In genomic region chr1:229086091-229086490, GRCh38 we compare ENCODE assay signal across 1 cellular context.
TF ChIP-seq lines count a peak whose summit lies in the region.

No MANE protein-coding gene starts in this region.

TF ChIP-seq in SK-N-SH, 30 proteins besides CTCF, POLR2A, EP300 and RAD21 (continued from another document):
- TF ChIP-seq, protein P1, sequence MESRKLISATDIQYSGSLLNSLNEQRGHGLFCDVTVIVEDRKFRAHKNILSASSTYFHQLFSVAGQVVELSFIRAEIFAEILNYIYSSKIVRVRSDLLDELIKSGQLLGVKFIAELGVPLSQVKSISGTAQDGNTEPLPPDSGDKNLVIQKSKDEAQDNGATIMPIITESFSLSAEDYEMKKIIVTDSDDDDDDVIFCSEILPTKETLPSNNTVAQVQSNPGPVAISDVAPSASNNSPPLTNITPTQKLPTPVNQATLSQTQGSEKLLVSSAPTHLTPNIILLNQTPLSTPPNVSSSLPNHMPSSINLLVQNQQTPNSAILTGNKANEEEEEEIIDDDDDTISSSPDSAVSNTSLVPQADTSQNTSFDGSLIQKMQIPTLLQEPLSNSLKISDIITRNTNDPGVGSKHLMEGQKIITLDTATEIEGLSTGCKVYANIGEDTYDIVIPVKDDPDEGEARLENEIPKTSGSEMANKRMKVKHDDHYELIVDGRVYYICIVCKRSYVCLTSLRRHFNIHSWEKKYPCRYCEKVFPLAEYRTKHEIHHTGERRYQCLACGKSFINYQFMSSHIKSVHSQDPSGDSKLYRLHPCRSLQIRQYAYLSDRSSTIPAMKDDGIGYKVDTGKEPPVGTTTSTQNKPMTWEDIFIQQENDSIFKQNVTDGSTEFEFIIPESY (IDR thresholded peaks at IDR 0.05; ENCODE audit: borderline replicate concordance, low read depth) = no peak
- no peak for TF ChIP-seq MEF2A (IDR thresholded peaks at IDR 0.05; ENCODE audit: borderline replicate concordance, low read depth)
- TF ChIP-seq RFX5 (IDR thresholded peaks at IDR 0.05; ENCODE audit: low read length) = no peak
- no peak for TF ChIP-seq RXRA (IDR thresholded peaks at IDR 0.05; ENCODE audit: borderline replicate concordance, low read depth)
- TF ChIP-seq FOXJ3 (CRISPR knock-in tag; IDR thresholded peaks at IDR 0.05) = no peak
- no peak for TF ChIP-seq GATA2 (CRISPR knock-in tag; IDR thresholded peaks at IDR 0.05)
- TF ChIP-seq, protein P2, sequence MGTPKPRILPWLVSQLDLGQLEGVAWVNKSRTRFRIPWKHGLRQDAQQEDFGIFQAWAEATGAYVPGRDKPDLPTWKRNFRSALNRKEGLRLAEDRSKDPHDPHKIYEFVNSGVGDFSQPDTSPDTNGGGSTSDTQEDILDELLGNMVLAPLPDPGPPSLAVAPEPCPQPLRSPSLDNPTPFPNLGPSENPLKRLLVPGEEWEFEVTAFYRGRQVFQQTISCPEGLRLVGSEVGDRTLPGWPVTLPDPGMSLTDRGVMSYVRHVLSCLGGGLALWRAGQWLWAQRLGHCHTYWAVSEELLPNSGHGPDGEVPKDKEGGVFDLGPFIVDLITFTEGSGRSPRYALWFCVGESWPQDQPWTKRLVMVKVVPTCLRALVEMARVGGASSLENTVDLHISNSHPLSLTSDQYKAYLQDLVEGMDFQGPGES (IDR thresholded peaks at IDR 0.05; ENCODE audit: low read depth, low read length) = no peak
